In genomic region chr3:25453521-25454410, GRCh38 we compare ENCODE assay signal across 12 cellular contexts. TPM values are rescaled to one million over a fixed set of nuclear protein-coding genes. Genes with fewer than 3 reads are reported as not detected.
DNase-seq lines count a peak whose midpoint lies in the region; ATAC-seq and TF ChIP-seq lines count a peak whose summit lies in the region.
"Had no signal": no experiment of that assay in that cellular context is flagged by ENCODE, and none has a peak within 500 bp of the region (broad histone marks: within the 10 kb centered on the region; RNA-seq: fewer than 3 reads in every experiment).

No MANE protein-coding gene starts in this region.

- H3K4me3 ChIP-seq in gastroesophageal sphincter (peak overlapping the region in 1 of 2 donors; percentile 0), smooth muscle cell (peak overlapping the region; percentile 2)

- no peak for ATAC-seq in gastroesophageal sphincter
- ATAC-seq in natural killer cell treated with Interleukin-12 subunit alpha and Interleukin-12 subunit beta and Interleukin-15 and Interleukin-18, amount 100 ng/mL, for 72 hours, result no peak
- ATAC-seq: HepG2 had no signal

- WGBS in gastroesophageal sphincter (ENCODE audit: low coverage in 1 of 2), 2 donors, result 15 to 49% methylated on average over 17 to 18 of the region's 18 CpGs
- 34% methylated on average over 18 of the region's 18 CpGs for WGBS in smooth muscle cell (ENCODE audit: low lambda C conversion rate)

- peak; percentile 86 for DNase-seq in EH (ENCODE audit: low read depth)
- no peak for DNase-seq in smooth muscle cell (lab: John Stamatoyannopoulos, UW; ENCODE audit: unreplicated experiment)
- DNase-seq in NCI-H510A treated with DMSO at 0.1 percent for 48 hours (lab: John Stamatoyannopoulos, UW), result no peak
- DNase-seq in Ammon's horn (ENCODE audit: low spot score), result no peak
- DNase-seq in substantia nigra (lab: John Stamatoyannopoulos, UW), result no peak
- no peak for DNase-seq in natural killer cell treated with Interleukin-12 subunit alpha and Interleukin-12 subunit beta and Interleukin-15 and Interleukin-18, amount 100 ng/mL, for 72 hours (ENCODE audit: low spot score)
- DNase-seq: activated CD4-positive, alpha-beta T cell treated with anti-CD3 and anti-CD28 coated beads, Interleukin-2, amount 50 U/mL, for 1 hour; activated naive CD4-positive, alpha-beta T cell treated with Interleukin-2 at 50 U/mL for 16 hours; erythroblast had no signal

- H3K9ac ChIP-seq in smooth muscle cell (ENCODE audit: low read depth), result no peak overlapping the region

- peaks cover 62% of the 10 kb centered on the region for H3K79me2 ChIP-seq in smooth muscle cell (ENCODE audit: low read depth)

- H3F3A ChIP-seq in smooth muscle cell (ENCODE audit: low read depth), result peaks cover 32% of the 10 kb centered on the region

- H3K4me3 Mint-ChIP-seq in natural killer cell treated with Interleukin-12 subunit alpha and Interleukin-12 subunit beta and Interleukin-15 and Interleukin-18, amount 100 ng/mL, for 72 hours, result no peak overlapping the region

- no peak overlapping the region for H3K27ac Mint-ChIP-seq in natural killer cell treated with Interleukin-12 subunit alpha and Interleukin-12 subunit beta and Interleukin-15 and Interleukin-18, amount 100 ng/mL, for 72 hours

- H3K36me3 ChIP-seq in gastroesophageal sphincter (no peaks in the 10 kb centered on the region), smooth muscle cell (ENCODE audit: low read depth) (no peaks in the 10 kb centered on the region)

- H3K9me3 ChIP-seq in gastroesophageal sphincter, result no peaks in the 10 kb centered on the region
- no peaks in the 10 kb centered on the region for H3K9me3 ChIP-seq in smooth muscle cell (replicated peaks; ENCODE audit: low read depth)

- TF ChIP-seq POLR2A in gastroesophageal sphincter (IDR thresholded peaks at IDR 0.05), result no peak

- H3K27ac ChIP-seq in VCaP (peak overlapping the region; percentile 21; the same call in 1 of the 2 replicates), gastroesophageal sphincter (peak overlapping the region; percentile 70 to 88 (median 80)), smooth muscle cell (ENCODE audit: low read depth) (peak overlapping the region; percentile 76), substantia nigra (ENCODE audit: low read depth, low read length, poor library complexity, severe bottlenecking) (no peak overlapping the region)

- H3K4me1 ChIP-seq in gastroesophageal sphincter (peaks cover 23 to 91% (median 37%) of the 10 kb centered on the region in 3 donors), smooth muscle cell (ENCODE audit: low read depth) (peaks cover 43% of the 10 kb centered on the region)

- peak overlapping the region; percentile 72 for H3K4me2 ChIP-seq in smooth muscle cell

- no peaks in the 10 kb centered on the region for H3K36me3 Mint-ChIP-seq in natural killer cell treated with Interleukin-12 subunit alpha and Interleukin-12 subunit beta and Interleukin-15 and Interleukin-18, amount 100 ng/mL, for 72 hours

- H3K27me3 Mint-ChIP-seq in natural killer cell treated with Interleukin-12 subunit alpha and Interleukin-12 subunit beta and Interleukin-15 and Interleukin-18, amount 100 ng/mL, for 72 hours, result no peaks in the 10 kb centered on the region

- H3K4me1 Mint-ChIP-seq in natural killer cell treated with Interleukin-12 subunit alpha and Interleukin-12 subunit beta and Interleukin-15 and Interleukin-18, amount 100 ng/mL, for 72 hours (ENCODE audit: low read depth in 2 of 2), result peaks cover 0 to under 1% of the 10 kb centered on the region in 2 donors

- no peak for TF ChIP-seq CTCF in VCaP (conservative IDR thresholded peaks at IDR 0.05)
- no peak for TF ChIP-seq CTCF in gastroesophageal sphincter (IDR thresholded peaks at IDR 0.05)
- TF ChIP-seq CTCF in smooth muscle cell (IDR thresholded peaks at IDR 0.05; ENCODE audit: borderline replicate concordance, insufficient read depth, poor library complexity, severe bottlenecking), result no peak

- TF ChIP-seq EP300 in gastroesophageal sphincter (IDR thresholded peaks at IDR 0.05), result no peak

- H3K9me3 Mint-ChIP-seq in natural killer cell treated with Interleukin-12 subunit alpha and Interleukin-12 subunit beta and Interleukin-15 and Interleukin-18, amount 100 ng/mL, for 72 hours, result no peaks in the 10 kb centered on the region

- H2AFZ ChIP-seq in smooth muscle cell (ENCODE audit: low read depth), result no peak overlapping the region

- peaks cover 3% of the 10 kb centered on the region for H4K20me1 ChIP-seq in smooth muscle cell (ENCODE audit: low read depth)

- H3K27me3 ChIP-seq in gastroesophageal sphincter (no peaks in the 10 kb centered on the region), smooth muscle cell (ENCODE audit: low read depth) (no peaks in the 10 kb centered on the region)

RNA-seq across cellular contexts. Expression of gene RARB, which starts 25.7 kb away (rescaled TPM):
- total RNA-seq in gastroesophageal sphincter, result 10 to 100 TPM; 13.1 to 45.8 (median 25.3) TPM
- total RNA-seq in smooth muscle cell, result 106 and 129 TPM in 2 replicates
- 62.8 and 88.1 TPM in 2 replicates for polyA plus RNA-seq in smooth muscle cell
- total RNA-seq in natural killer cell treated with Interleukin-12 subunit alpha and Interleukin-12 subunit beta and Interleukin-15 and Interleukin-18, amount 100 ng/mL, for 72 hours, result not detected
- total RNA-seq: HepG2 had no signal

Comparison
In these comparisons a context has a peak if more than half of its experiments do, and no peak if none do; other contexts are left out.
1. RNA of gene RARB, which starts 25.7 kb away (total RNA-seq): 106 to 129 TPM in smooth muscle cell and 13.1 to 45.8 TPM in gastroesophageal sphincter; not detected in natural killer cell treated with Interleukin-12 subunit alpha and Interleukin-12 subunit beta and Interleukin-15 and Interleukin-18, amount 100 ng/mL, for 72 hours; every median in the first group is over 10 times any median in the second.